Comparison of ENCODE assay signal across 1 cellular context in the genomic region with DNA sequence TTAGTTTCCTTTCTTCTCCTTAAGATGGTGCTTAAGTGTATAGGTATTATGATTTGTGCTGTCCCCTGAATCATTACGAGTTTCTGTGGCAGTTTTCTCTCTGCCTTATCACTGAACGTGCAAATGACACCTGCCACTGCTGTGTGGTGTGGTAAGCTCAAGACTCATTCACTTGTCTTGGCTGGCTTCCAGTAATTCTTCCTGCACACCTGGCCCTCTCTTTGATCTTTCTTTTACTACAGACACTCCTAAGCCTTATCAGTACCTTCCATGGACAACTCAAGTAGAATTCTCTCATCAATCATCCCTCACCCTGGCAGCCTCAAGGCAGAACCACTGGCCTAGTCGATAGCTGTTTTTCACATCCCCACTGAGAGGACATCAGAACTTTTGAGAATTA.
TF ChIP-seq lines count a peak whose summit lies in the region.

No MANE protein-coding gene starts in this region.

TF ChIP-seq in GM23338, 12 proteins besides CTCF, POLR2A, EP300 and RAD21 (continued from another document):
- TF ChIP-seq, protein P1, sequence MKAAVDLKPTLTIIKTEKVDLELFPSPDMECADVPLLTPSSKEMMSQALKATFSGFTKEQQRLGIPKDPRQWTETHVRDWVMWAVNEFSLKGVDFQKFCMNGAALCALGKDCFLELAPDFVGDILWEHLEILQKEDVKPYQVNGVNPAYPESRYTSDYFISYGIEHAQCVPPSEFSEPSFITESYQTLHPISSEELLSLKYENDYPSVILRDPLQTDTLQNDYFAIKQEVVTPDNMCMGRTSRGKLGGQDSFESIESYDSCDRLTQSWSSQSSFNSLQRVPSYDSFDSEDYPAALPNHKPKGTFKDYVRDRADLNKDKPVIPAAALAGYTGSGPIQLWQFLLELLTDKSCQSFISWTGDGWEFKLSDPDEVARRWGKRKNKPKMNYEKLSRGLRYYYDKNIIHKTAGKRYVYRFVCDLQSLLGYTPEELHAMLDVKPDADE (IDR thresholded peaks at IDR 0.05), result no peak
- TF ChIP-seq, protein P2, sequence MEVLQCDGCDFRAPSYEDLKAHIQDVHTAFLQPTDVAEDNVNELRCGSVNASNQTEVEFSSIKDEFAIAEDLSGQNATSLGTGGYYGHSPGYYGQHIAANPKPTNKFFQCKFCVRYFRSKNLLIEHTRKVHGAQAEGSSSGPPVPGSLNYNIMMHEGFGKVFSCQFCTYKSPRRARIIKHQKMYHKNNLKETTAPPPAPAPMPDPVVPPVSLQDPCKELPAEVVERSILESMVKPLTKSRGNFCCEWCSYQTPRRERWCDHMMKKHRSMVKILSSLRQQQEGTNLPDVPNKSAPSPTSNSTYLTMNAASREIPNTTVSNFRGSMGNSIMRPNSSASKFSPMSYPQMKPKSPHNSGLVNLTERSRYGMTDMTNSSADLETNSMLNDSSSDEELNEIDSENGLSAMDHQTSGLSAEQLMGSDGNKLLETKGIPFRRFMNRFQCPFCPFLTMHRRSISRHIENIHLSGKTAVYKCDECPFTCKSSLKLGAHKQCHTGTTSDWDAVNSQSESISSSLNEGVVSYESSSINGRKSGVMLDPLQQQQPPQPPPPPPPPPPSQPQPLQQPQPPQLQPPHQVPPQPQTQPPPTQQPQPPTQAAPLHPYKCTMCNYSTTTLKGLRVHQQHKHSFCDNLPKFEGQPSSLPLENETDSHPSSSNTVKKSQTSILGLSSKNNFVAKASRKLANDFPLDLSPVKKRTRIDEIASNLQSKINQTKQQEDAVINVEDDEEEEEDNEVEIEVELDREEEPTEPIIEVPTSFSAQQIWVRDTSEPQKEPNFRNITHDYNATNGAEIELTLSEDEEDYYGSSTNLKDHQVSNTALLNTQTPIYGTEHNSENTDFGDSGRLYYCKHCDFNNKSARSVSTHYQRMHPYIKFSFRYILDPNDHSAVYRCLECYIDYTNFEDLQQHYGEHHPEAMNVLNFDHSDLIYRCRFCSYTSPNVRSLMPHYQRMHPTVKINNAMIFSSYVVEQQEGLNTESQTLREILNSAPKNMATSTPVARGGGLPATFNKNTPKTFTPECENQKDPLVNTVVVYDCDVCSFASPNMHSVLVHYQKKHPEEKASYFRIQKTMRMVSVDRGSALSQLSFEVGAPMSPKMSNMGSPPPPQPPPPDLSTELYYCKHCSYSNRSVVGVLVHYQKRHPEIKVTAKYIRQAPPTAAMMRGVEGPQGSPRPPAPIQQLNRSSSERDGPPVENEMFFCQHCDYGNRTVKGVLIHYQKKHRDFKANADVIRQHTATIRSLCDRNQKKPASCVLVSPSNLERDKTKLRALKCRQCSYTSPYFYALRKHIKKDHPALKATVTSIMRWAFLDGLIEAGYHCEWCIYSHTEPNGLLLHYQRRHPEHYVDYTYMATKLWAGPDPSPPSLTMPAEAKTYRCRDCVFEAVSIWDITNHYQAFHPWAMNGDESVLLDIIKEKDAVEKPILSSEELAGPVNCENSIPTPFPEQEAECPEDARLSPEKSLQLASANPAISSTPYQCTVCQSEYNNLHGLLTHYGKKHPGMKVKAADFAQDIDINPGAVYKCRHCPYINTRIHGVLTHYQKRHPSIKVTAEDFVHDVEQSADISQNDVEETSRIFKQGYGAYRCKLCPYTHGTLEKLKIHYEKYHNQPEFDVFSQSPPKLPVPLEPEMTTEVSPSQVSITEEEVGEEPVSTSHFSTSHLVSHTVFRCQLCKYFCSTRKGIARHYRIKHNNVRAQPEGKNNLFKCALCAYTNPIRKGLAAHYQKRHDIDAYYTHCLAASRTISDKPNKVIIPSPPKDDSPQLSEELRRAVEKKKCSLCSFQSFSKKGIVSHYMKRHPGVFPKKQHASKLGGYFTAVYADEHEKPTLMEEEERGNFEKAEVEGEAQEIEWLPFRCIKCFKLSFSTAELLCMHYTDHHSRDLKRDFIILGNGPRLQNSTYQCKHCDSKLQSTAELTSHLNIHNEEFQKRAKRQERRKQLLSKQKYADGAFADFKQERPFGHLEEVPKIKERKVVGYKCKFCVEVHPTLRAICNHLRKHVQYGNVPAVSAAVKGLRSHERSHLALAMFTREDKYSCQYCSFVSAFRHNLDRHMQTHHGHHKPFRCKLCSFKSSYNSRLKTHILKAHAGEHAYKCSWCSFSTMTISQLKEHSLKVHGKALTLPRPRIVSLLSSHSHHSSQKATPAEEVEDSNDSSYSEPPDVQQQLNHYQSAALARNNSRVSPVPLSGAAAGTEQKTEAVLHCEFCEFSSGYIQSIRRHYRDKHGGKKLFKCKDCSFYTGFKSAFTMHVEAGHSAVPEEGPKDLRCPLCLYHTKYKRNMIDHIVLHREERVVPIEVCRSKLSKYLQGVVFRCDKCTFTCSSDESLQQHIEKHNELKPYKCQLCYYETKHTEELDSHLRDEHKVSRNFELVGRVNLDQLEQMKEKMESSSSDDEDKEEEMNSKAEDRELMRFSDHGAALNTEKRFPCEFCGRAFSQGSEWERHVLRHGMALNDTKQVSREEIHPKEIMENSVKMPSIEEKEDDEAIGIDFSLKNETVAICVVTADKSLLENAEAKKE (CRISPR knock-in tag; IDR thresholded peaks at IDR 0.05), result no peak
- TF ChIP-seq EZH2 (IDR thresholded peaks at IDR 0.05; ENCODE audit: low read depth, unreplicated experiment), result no peak
